In genomic region chr19:23778036-23778435, GRCh38 we compare ENCODE assay signal across 1 cellular context. TPM values are rescaled to one million over a fixed set of nuclear protein-coding genes. Genes with fewer than 3 reads are reported as not detected.
"Had no signal": no experiment of that assay in that cellular context is flagged by ENCODE, and none has a peak within 500 bp of the region (broad histone marks: within the 10 kb centered on the region; RNA-seq: fewer than 3 reads in every experiment).

No MANE protein-coding gene starts in this region.

RNA-seq across cellular contexts. Expression of gene ZNF681, which starts 19.3 kb away (rescaled TPM):
- total RNA-seq: HepG2 had no signal
- polyA plus RNA-seq: HepG2 had no signal
